ENCODE assay signal across 19 cellular contexts in the genomic region with DNA sequence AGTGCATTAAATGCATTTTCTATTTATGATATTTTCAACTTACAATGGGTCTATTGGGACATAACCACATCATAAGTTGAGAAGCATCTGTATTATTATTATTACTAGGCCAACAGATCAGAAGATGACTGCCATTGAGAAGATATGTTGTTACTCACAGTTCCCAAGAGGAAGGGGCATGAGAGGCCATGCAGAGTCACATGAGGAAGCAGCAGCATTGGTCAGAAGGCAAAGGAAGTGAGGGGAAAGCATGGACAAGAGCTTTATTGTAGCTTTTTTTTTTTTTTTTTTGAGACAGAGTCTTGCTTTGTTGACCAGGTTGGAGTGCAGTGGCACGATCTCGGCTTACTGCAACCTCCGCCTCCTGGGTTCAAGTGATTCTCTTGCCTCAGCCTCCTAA.
"Had no signal": no experiment of that assay in that cellular context is flagged by ENCODE, and none has a peak within 500 bp of the region (broad histone marks: within the 10 kb centered on the region; RNA-seq: fewer than 3 reads in every experiment).

No MANE protein-coding gene starts in this region.

- H3K9me3 Mint-ChIP-seq: mesothelial cell of epicardium had no signal

- H3K4me3 Mint-ChIP-seq: mesothelial cell of epicardium; naive B cell; naive thymus-derived CD8-positive, alpha-beta T cell had no signal

- H3K36me3 Mint-ChIP-seq: mesothelial cell of epicardium; naive B cell; naive thymus-derived CD8-positive, alpha-beta T cell had no signal

- H3K4me1 Mint-ChIP-seq: mesothelial cell of epicardium had no signal

- DNase-seq: dermis blood vessel endothelial cell; dorsolateral prefrontal cortex; effector CD4-positive, alpha-beta T cell; effector memory CD4-positive, alpha-beta T cell; foreskin keratinocyte; gastrocnemius medialis; glutamatergic neuron; head of caudate nucleus; heart right ventricle; hippocampal formation; left cardiac atrium; left lung; left ventricle myocardium superior; lower lobe of right lung; mesenchymal stem cell; mucosa of descending colon; naive B cell; naive thymus-derived CD8-positive, alpha-beta T cell had no signal

- H3K27me3 Mint-ChIP-seq: naive thymus-derived CD8-positive, alpha-beta T cell had no signal

- H3K27ac Mint-ChIP-seq: mesothelial cell of epicardium had no signal
